18 cellular contexts compared by ENCODE assay signal in genomic region chr1:16161717-16162116, GRCh38. TPM values are rescaled to one million over a fixed set of nuclear protein-coding genes. Genes with fewer than 3 reads are reported as not detected.
DNase-seq lines count a peak whose midpoint lies in the region; ATAC-seq and TF ChIP-seq lines count a peak whose summit lies in the region.
"Had no signal": no experiment of that assay in that cellular context is flagged by ENCODE, and none has a peak within 500 bp of the region (broad histone marks: within the 10 kb centered on the region; RNA-seq: fewer than 3 reads in every experiment).

No MANE protein-coding gene starts in this region.

- no peaks in the 10 kb centered on the region for H3K9me3 ChIP-seq in Peyer's patch
- no peaks in the 10 kb centered on the region for H3K9me3 ChIP-seq in iPS-18a (ENCODE audit: control insufficient read depth, low read depth, low read length)
- H3K9me3 ChIP-seq in smooth muscle cell (replicated peaks; ENCODE audit: low read depth): no peaks in the 10 kb centered on the region
- H3K9me3 ChIP-seq: adrenal gland, left lung, prostate gland, upper lobe of right lung had no signal

- H3K4me3 Mint-ChIP-seq in activated T-cell treated with anti-CD3 and anti-CD28 coated beads, Interleukin-2, amount 50 U/mL, for 24 hours: no peak overlapping the region
- H3K4me3 Mint-ChIP-seq in Calu3 (ENCODE audit: low read depth, unreplicated experiment): no peak overlapping the region

- no peak overlapping the region for H2AFZ ChIP-seq in smooth muscle cell (ENCODE audit: low read depth)

- H3K27me3 ChIP-seq in Peyer's patch (no peaks in the 10 kb centered on the region), iPS-18a (ENCODE audit: control insufficient read depth, insufficient read depth, low read length) (peaks cover 15% of the 10 kb centered on the region), smooth muscle cell (ENCODE audit: low read depth) (no peaks in the 10 kb centered on the region)
- H3K27me3 ChIP-seq: adrenal gland, upper lobe of right lung had no signal

- H3K36me3 Mint-ChIP-seq in activated T-cell treated with anti-CD3 and anti-CD28 coated beads, Interleukin-2, amount 50 U/mL, for 24 hours (ENCODE audit: low read depth): no peaks in the 10 kb centered on the region
- peaks cover 32% of the 10 kb centered on the region for H3K36me3 Mint-ChIP-seq in Calu3 (ENCODE audit: insufficient read depth, unreplicated experiment)

- H3K27me3 Mint-ChIP-seq in activated T-cell treated with anti-CD3 and anti-CD28 coated beads, Interleukin-2, amount 50 U/mL, for 24 hours: no peaks in the 10 kb centered on the region
- H3K27me3 Mint-ChIP-seq in Calu3 (ENCODE audit: unreplicated experiment): no peaks in the 10 kb centered on the region

- TF ChIP-seq CTCF in Peyer's patch (IDR thresholded peaks at IDR 0.05) (no peak), smooth muscle cell (IDR thresholded peaks at IDR 0.05; ENCODE audit: borderline replicate concordance, insufficient read depth, poor library complexity, severe bottlenecking) (no peak), Calu3 (IDR thresholded peaks at IDR 0.05; ENCODE audit: unreplicated experiment) (no peak)

- H3K4me3 ChIP-seq in Peyer's patch (no peak overlapping the region), iPS-18a (ENCODE audit: low read length) (peak overlapping the region; percentile 52), smooth muscle cell (no peak overlapping the region)
- H3K4me3 ChIP-seq: adrenal gland, left lung, prostate gland, upper lobe of right lung had no signal

- intact Hi-C loops in Calu3 (cut with micrococcal nuclease; ENCODE audit: unreplicated experiment): no loop called here

- CTCF ChIA-PET in Calu3 (lab: Charles Lee): no interaction called here

- ATAC-seq in GM18858 (IDR thresholded peaks at IDR 0.05; ENCODE audit: unreplicated experiment): no peak

- no peaks in the 10 kb centered on the region for H3K9me3 Mint-ChIP-seq in activated T-cell treated with anti-CD3 and anti-CD28 coated beads, Interleukin-2, amount 50 U/mL, for 24 hours
- H3K9me3 Mint-ChIP-seq in Calu3 (ENCODE audit: low read depth, unreplicated experiment): no peaks in the 10 kb centered on the region

- H3F3A ChIP-seq in smooth muscle cell (ENCODE audit: low read depth): peaks cover 16% of the 10 kb centered on the region

- H4K20me1 ChIP-seq in smooth muscle cell (ENCODE audit: low read depth): no peaks in the 10 kb centered on the region

- BruUV-seq in Calu3 (replicated peaks; lab: Mats Ljungman, UMichigan): no TSS peak

- H3K27ac ChIP-seq in Peyer's patch (peak overlapping the region in 3 of 4 donors; percentile 26 to 84 (median 28)), iPS-18a (ENCODE audit: low read length) (no peak overlapping the region), smooth muscle cell (ENCODE audit: low read depth) (no peak overlapping the region)
- H3K27ac ChIP-seq: adrenal gland, HL-60, left lung, prostate gland, upper lobe of right lung had no signal

- TF ChIP-seq POLR2A in Peyer's patch (IDR thresholded peaks at IDR 0.05): peak in 1 of 2 donors; percentile 22

- WGBS in smooth muscle cell (ENCODE audit: low lambda C conversion rate): 77% methylated on average over 5 of the region's 5 CpGs

- H3K4me1 ChIP-seq in Peyer's patch (peaks cover 0 to 35% (median 6%) of the 10 kb centered on the region in 4 donors), iPS-18a (ENCODE audit: control insufficient read depth, low read depth, low read length) (peaks cover 21% of the 10 kb centered on the region), smooth muscle cell (ENCODE audit: low read depth) (peaks cover 32% of the 10 kb centered on the region)
- H3K4me1 ChIP-seq: adrenal gland, prostate gland had no signal

- H3K9ac ChIP-seq in iPS-18a (ENCODE audit: low read length): no peak overlapping the region
- no peak overlapping the region for H3K9ac ChIP-seq in smooth muscle cell (ENCODE audit: low read depth)

- peak overlapping the region; percentile 74 for H3K4me2 ChIP-seq in smooth muscle cell

- no peaks in the 10 kb centered on the region for H3K79me2 ChIP-seq in smooth muscle cell (ENCODE audit: low read depth)

- no peaks in the 10 kb centered on the region for H3K36me3 ChIP-seq in Peyer's patch
- no peaks in the 10 kb centered on the region for H3K36me3 ChIP-seq in iPS-18a (ENCODE audit: control insufficient read depth, low read depth, low read length)
- no peaks in the 10 kb centered on the region for H3K36me3 ChIP-seq in smooth muscle cell (ENCODE audit: low read depth)
- H3K36me3 ChIP-seq: adrenal gland, left lung, prostate gland, upper lobe of right lung had no signal

- H3K4me1 Mint-ChIP-seq in activated T-cell treated with anti-CD3 and anti-CD28 coated beads, Interleukin-2, amount 50 U/mL, for 24 hours (ENCODE audit: low read depth): peaks cover 55% of the 10 kb centered on the region
- H3K4me1 Mint-ChIP-seq in Calu3 (ENCODE audit: low read depth, unreplicated experiment): peaks cover 67% of the 10 kb centered on the region

- peak overlapping the region; percentile 11 for H3K27ac Mint-ChIP-seq in activated T-cell treated with anti-CD3 and anti-CD28 coated beads, Interleukin-2, amount 50 U/mL, for 24 hours
- H3K27ac Mint-ChIP-seq in Calu3 (ENCODE audit: unreplicated experiment): no peak overlapping the region

- no peak for DNase-seq in activated T-cell treated with anti-CD3 and anti-CD28 coated beads, Interleukin-2, amount 50 U/mL, for 24 hours
- no peak for DNase-seq in activated T-cell treated with anti-CD3 and anti-CD28 coated beads, Interleukin-2, amount 50 U/mL, for 48 hours
- DNase-seq in Peyer's patch (peak in 2 of 3 donors; percentile 54 to 71), smooth muscle cell (lab: John Stamatoyannopoulos, UW; ENCODE audit: unreplicated experiment) (no peak), Calu3 (no peak), NCI-H2107 (lab: John Stamatoyannopoulos, UW) (no peak)
- DNase-seq: adrenal gland; caudate nucleus; Kasumi-1; left lung; NCI-H1417; NCI-H2171 treated with DMSO at 0.1 percent for 48 hours; NK-92 treated with Interleukin-12 subunit alpha and Interleukin-12 subunit beta, amount 100 ng/mL, for 24 hours; upper lobe of right lung had no signal

RNA-seq across cellular contexts. Expression of gene EPHA2, which starts 5.8 kb away (rescaled TPM):
- 10 to 100 TPM; 23.5 to 42.6 (median 35.5) TPM for total RNA-seq in Peyer's patch
- 34.8 and 41.1 TPM in 2 replicates for total RNA-seq in smooth muscle cell
- 27.3 and 48.4 TPM in 2 replicates for polyA plus RNA-seq in smooth muscle cell
- total RNA-seq in Calu3 (2022): 130 and 161 TPM in 2 replicates

RNA-seq across cellular contexts. Expression of gene ARHGEF19, which starts 50.7 kb away (rescaled TPM):
- total RNA-seq in Peyer's patch: 10 to 100 TPM in 1 of 4 donors, 1 to 10 TPM in 3; 6.0 to 16.5 (median 7.3) TPM
- 24.9 and 32.1 TPM in 2 replicates for total RNA-seq in smooth muscle cell
- 45.9 and 52.1 TPM in 2 replicates for polyA plus RNA-seq in smooth muscle cell
- 16.6 and 17.2 TPM in 2 replicates for total RNA-seq in Calu3 (2022)

Comparison
In these comparisons a context has a peak if more than half of its experiments do, and no peak if none do; other contexts are left out.
1. DNase-seq: peak in Peyer's patch (2 of 3); none in activated T-cell treated with anti-CD3 and anti-CD28 coated beads, Interleukin-2, amount 50 U/mL, for 24 hours (single experiment), activated T-cell treated with anti-CD3 and anti-CD28 coated beads, Interleukin-2, amount 50 U/mL, for 48 hours (0 of 2), smooth muscle cell (single experiment), Calu3 (single experiment) and NCI-H2107 (single experiment).
2. H3K27ac ChIP-seq: peak in Peyer's patch (3 of 4); none in iPS-18a (single experiment) and smooth muscle cell (single experiment).